ENCODE assay signal across 22 cellular contexts in genomic region chr5:556909-557441, GRCh38. TPM values are rescaled to one million over a fixed set of nuclear protein-coding genes. Genes with fewer than 3 reads are reported as not detected.
DNase-seq lines count a peak whose midpoint lies in the region; ATAC-seq and TF ChIP-seq lines count a peak whose summit lies in the region.
"Had no signal": no experiment of that assay in that cellular context is flagged by ENCODE, and none has a peak within 500 bp of the region (broad histone marks: within the 10 kb centered on the region; RNA-seq: fewer than 3 reads in every experiment).

No MANE protein-coding gene starts in this region.

- TF ChIP-seq EP300 in transverse colon (IDR thresholded peaks at IDR 0.05; ENCODE audit: low read depth): no peak

- peaks cover 11% of the 10 kb centered on the region for H3K4me1 ChIP-seq in body of pancreas
- H3K4me1 ChIP-seq in mucosa of rectum (ENCODE audit: control insufficient read depth in 2 of 2, insufficient read depth in 2 of 2, low read length in 2 of 2): peaks cover 11 to 16% of the 10 kb centered on the region in 2 donors
- H3K4me1 ChIP-seq in transverse colon: peaks cover 0 to 11% (median 3%) of the 10 kb centered on the region in 4 donors
- H3K4me1 ChIP-seq: SJSA1 had no signal

- H3K4me3 ChIP-seq in body of pancreas: no peak overlapping the region
- H3K4me3 ChIP-seq in mucosa of rectum (ENCODE audit: low read length in 2 of 2): no peak overlapping the region
- no peak overlapping the region for H3K4me3 ChIP-seq in transverse colon
- H3K4me3 ChIP-seq: SJSA1, smooth muscle cell had no signal

- in situ Hi-C loops in transverse colon (cut with MboI; ENCODE audit: low pct_ligation_motif_present in 1 of 4, low pct_unique_long_range_greater_than_20kb in 1 of 4, low sequenced_read_pairs in 3 of 4): no loop called here

- H3K9me3 ChIP-seq in body of pancreas (no peaks in the 10 kb centered on the region), mucosa of rectum (ENCODE audit: control insufficient read depth in 2 of 2, low read length in 2 of 2) (no peaks in the 10 kb centered on the region), transverse colon (no peaks in the 10 kb centered on the region)
- H3K9me3 ChIP-seq: SJSA1 had no signal

- H3K27ac ChIP-seq in body of pancreas (peak overlapping the region in 2 of 4 donors; percentile 3 to 33), mucosa of rectum (ENCODE audit: low read depth in 2 of 2, low read length in 2 of 2) (peak overlapping the region; percentile 9 to 68), transverse colon (peak overlapping the region in 2 of 4 donors; percentile 8 to 49), substantia nigra (ENCODE audit: low read depth, low read length, poor library complexity, severe bottlenecking) (no peak overlapping the region)
- H3K27ac ChIP-seq: C4-2B, SJSA1 had no signal

- no peak for TF ChIP-seq CTCF in body of pancreas (IDR thresholded peaks at IDR 0.05)
- TF ChIP-seq CTCF in transverse colon (IDR thresholded peaks at IDR 0.05): no peak

- DNase-seq in cardiac septum (ENCODE audit: low spot score): peak; percentile 63
- no peak for DNase-seq in left cardiac atrium
- peak in 3 of 4 donors; percentile 19 to 56 (median 40) for DNase-seq in body of pancreas
- DNase-seq in transverse colon: peak; percentile 51
- DNase-seq in substantia nigra (lab: John Stamatoyannopoulos, UW): no peak
- DNase-seq: activated CD4-positive, alpha-beta T cell treated with anti-CD3 and anti-CD28 coated beads, Interleukin-2, amount 50 U/mL, for 4 hours; activated naive CD4-positive, alpha-beta T cell treated with anti-CD3 and anti-CD28 coated beads, Interleukin-2, amount 10 ng/mL, durations not matched to agents 7 days and 5 days; activated T-cell treated with anti-CD3 and anti-CD28 coated beads, Interleukin-2, amount 50 U/mL, for 48 hours; aorta; cerebellar nuclear complex; hypothalamus; NCI-H1436 treated with DMSO at 0.1 percent for 48 hours; NCI-H82; OCI-M1; stimulated activated CD4-positive, alpha-beta T cell treated with anti-CD3 and anti-CD28 coated beads, Interleukin-4, amount 100 ng/mL, for 4 hours had no signal

- no peak for ATAC-seq in left cardiac atrium
- peak; percentile 60 for ATAC-seq in body of pancreas
- no peak for ATAC-seq in GM19351 (IDR thresholded peaks at IDR 0.05; ENCODE audit: unreplicated experiment)
- no peak for ATAC-seq in HG03139 (IDR thresholded peaks at IDR 0.05; ENCODE audit: unreplicated experiment)
- ATAC-seq: naive thymus-derived CD8-positive, alpha-beta T cell had no signal

- TF ChIP-seq POLR2A in body of pancreas (IDR thresholded peaks at IDR 0.05) (peak in 1 of 3 donors; percentile 19), transverse colon (IDR thresholded peaks at IDR 0.05) (no peak)

- intact Hi-C loops in cardiac septum (cut with DNase I) (no loop called here), left cardiac atrium (cut with DNase I) (no loop called here), body of pancreas (cut with DNase I) (no loop called here), transverse colon (cut with DNase I; ENCODE audit: low total_unique reads) (no loop called here)

- H3K27me3 ChIP-seq in body of pancreas (no peaks in the 10 kb centered on the region), mucosa of rectum (ENCODE audit: control insufficient read depth in 2 of 2, insufficient read depth in 2 of 2, low read length in 2 of 2) (peaks cover 0 to 2% of the 10 kb centered on the region in 2 donors), transverse colon (peaks cover 7% of the 10 kb centered on the region)

- no peaks in the 10 kb centered on the region for H3K36me3 ChIP-seq in body of pancreas (replicated peaks in 1 of 2; ENCODE audit: insufficient read depth in 1 of 2, low read depth in 2 of 2)
- H3K36me3 ChIP-seq in mucosa of rectum (ENCODE audit: control insufficient read depth in 2 of 2, insufficient read depth in 2 of 2, low read length in 2 of 2): no peaks in the 10 kb centered on the region
- H3K36me3 ChIP-seq in transverse colon: no peaks in the 10 kb centered on the region
- H3K36me3 ChIP-seq: SJSA1 had no signal

- WGBS in body of pancreas, 2 donors: 37 to 41% methylated on average over 14 to 19 of the region's 19 CpGs
- WGBS in transverse colon (ENCODE audit: low coverage in 1 of 2), 2 donors: 59 to 80% methylated on average over 3 to 19 of the region's 19 CpGs

- no peak overlapping the region for H3K9ac ChIP-seq in mucosa of rectum (ENCODE audit: low read depth in 1 of 2, low read length in 2 of 2)

RNA-seq across cellular contexts. Expression of gene SLC9A3, which starts 32.7 kb away (rescaled TPM):
- total RNA-seq in cardiac septum (1.0 TPM), left cardiac atrium (under 1 TPM; 0.77 to 0.99 TPM), body of pancreas (1 to 10 TPM; 2.0 to 4.7 TPM), transverse colon (100 to 1,000 TPM in 3 of 4 donors, 1 to 10 TPM in 1; 4.8 to 701 (median 183) TPM)

RNA-seq across cellular contexts. Expression of gene CEP72, which starts 55.2 kb away (rescaled TPM):
- total RNA-seq in cardiac septum (0.86 TPM), left cardiac atrium (1 to 10 TPM; 1.4 to 2.5 TPM), body of pancreas (1 to 10 TPM; 1.3 to 7.8 TPM), transverse colon (1 to 10 TPM; 2.6 to 9.4 (median 4.2) TPM)

Comparison
In these comparisons a context has a peak if more than half of its experiments do, and no peak if none do; other contexts are left out.
1. DNase-seq: peak in cardiac septum (single experiment), body of pancreas (3 of 4) and transverse colon (single experiment); none in left cardiac atrium (single experiment) and substantia nigra (0 of 49).